Comparison of ENCODE assay signal across 8 cellular contexts in the genomic region with DNA sequence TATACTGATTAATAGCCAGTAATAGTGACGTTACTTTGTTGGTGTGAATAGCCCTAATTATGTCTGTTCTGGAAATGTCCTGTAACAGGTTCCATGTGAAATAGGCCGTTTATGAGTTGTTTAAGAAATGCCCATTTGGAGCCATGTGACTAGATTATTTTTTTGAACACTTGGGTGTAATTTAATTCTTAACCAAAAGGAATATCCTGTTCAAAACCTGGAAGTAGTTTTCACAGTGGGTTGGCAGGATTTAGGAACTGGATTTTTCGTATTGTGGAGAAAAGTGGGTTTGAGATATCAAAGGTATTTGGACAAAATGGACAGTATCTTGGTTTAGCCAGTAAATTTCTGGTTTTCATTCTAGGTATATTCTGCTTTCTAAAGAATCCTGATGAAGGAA. TPM values are rescaled to one million over a fixed set of nuclear protein-coding genes. Genes with fewer than 3 reads are reported as not detected.
DNase-seq lines count a peak whose midpoint lies in the region; ATAC-seq and TF ChIP-seq lines count a peak whose summit lies in the region.

No MANE protein-coding gene starts in this region.

- peak overlapping the region; percentile 96 for H3K4me3 ChIP-seq in brain microvascular endothelial cell (ENCODE audit: low read depth, low read length)
- peak overlapping the region; percentile 2 for H3K4me3 ChIP-seq in mononuclear cell (ENCODE audit: low read length)

- H3K9me3 Mint-ChIP-seq in stimulated activated naive CD8-positive, alpha-beta T cell treated with anti-CD3 and anti-CD28 coated beads, Interleukin-15, Interleukin-2, amounts not matched to agents 100 ng/mL and 50 ng/mL, for 24 hours = peaks cover 14% of the 10 kb centered on the region

- peaks cover 7% of the 10 kb centered on the region for H3K9me3 ChIP-seq in mononuclear cell (ENCODE audit: low read depth, low read length)

- peak overlapping the region; percentile 96 for H3K27ac Mint-ChIP-seq in stimulated activated naive CD8-positive, alpha-beta T cell treated with anti-CD3 and anti-CD28 coated beads, Interleukin-15, Interleukin-2, amounts not matched to agents 100 ng/mL and 50 ng/mL, for 24 hours

- H3K36me3 Mint-ChIP-seq in stimulated activated naive CD8-positive, alpha-beta T cell treated with anti-CD3 and anti-CD28 coated beads, Interleukin-15, Interleukin-2, amounts not matched to agents 100 ng/mL and 50 ng/mL, for 24 hours (ENCODE audit: low read depth) = peaks cover 51% of the 10 kb centered on the region

- TF ChIP-seq CTCF in brain microvascular endothelial cell (IDR thresholded peaks at IDR 0.05; ENCODE audit: low read depth, low read length, missing control alignments) = no peak

- in situ Hi-C loops in brain microvascular endothelial cell (cut with HindIII; ENCODE audit: low pct_ligation_motif_present, low sequenced_read_pairs) = no loop called here

- no peak overlapping the region for H3K27ac ChIP-seq in brain microvascular endothelial cell

- H3K4me1 Mint-ChIP-seq in stimulated activated naive CD8-positive, alpha-beta T cell treated with anti-CD3 and anti-CD28 coated beads, Interleukin-15, Interleukin-2, amounts not matched to agents 100 ng/mL and 50 ng/mL, for 24 hours (ENCODE audit: low read depth) = peaks cover 44% of the 10 kb centered on the region

- peaks cover 29% of the 10 kb centered on the region for H3K4me1 ChIP-seq in mononuclear cell (ENCODE audit: insufficient read depth, low read length)

- H3K27me3 Mint-ChIP-seq in stimulated activated naive CD8-positive, alpha-beta T cell treated with anti-CD3 and anti-CD28 coated beads, Interleukin-15, Interleukin-2, amounts not matched to agents 100 ng/mL and 50 ng/mL, for 24 hours = no peaks in the 10 kb centered on the region

- peaks cover 2% of the 10 kb centered on the region for H3K36me3 ChIP-seq in brain microvascular endothelial cell (replicated peaks)

- peak overlapping the region; percentile 99 for H3K4me3 Mint-ChIP-seq in stimulated activated naive CD8-positive, alpha-beta T cell treated with anti-CD3 and anti-CD28 coated beads, Interleukin-15, Interleukin-2, amounts not matched to agents 100 ng/mL and 50 ng/mL, for 24 hours

- ATAC-seq in stimulated activated naive CD8-positive, alpha-beta T cell treated with anti-CD3 and anti-CD28 coated beads, Interleukin-15, Interleukin-2, amounts not matched to agents 100 U/mL and 50 U/mL, for 24 hours = no peak
- no peak for ATAC-seq in HG03045 (IDR thresholded peaks at IDR 0.05; ENCODE audit: unreplicated experiment)

- no peaks in the 10 kb centered on the region for H3K27me3 ChIP-seq in brain microvascular endothelial cell (replicated peaks)
- no peaks in the 10 kb centered on the region for H3K27me3 ChIP-seq in mononuclear cell (ENCODE audit: insufficient read depth, low read length)

- no peak for DNase-seq in stimulated activated naive CD8-positive, alpha-beta T cell treated with anti-CD3 and anti-CD28 coated beads, Interleukin-15, Interleukin-2, amounts not matched to agents 100 U/mL and 50 U/mL, for 24 hours
- DNase-seq in brain microvascular endothelial cell = no peak
- DNase-seq in dedifferentiated amniotic fluid mesenchymal stem cell (ENCODE audit: extremely low spot score) = no peak
- DNase-seq in NCI-H748 (lab: John Stamatoyannopoulos, UW; ENCODE audit: unreplicated experiment) = no peak
- DNase-seq in islet precursor cell = no peak

RNA-seq across cellular contexts. Expression of a gene that starts 1.3 kb away (rescaled TPM):
- total RNA-seq in mononuclear cell = 229 TPM
